Comparison of ENCODE assay signal across 16 cellular contexts in genomic region chr2:151030663-151031230, GRCh38.
DNase-seq lines count a peak whose midpoint lies in the region; ATAC-seq and TF ChIP-seq lines count a peak whose summit lies in the region.
"Had no signal": no experiment of that assay in that cellular context is flagged by ENCODE, and none has a peak within 500 bp of the region (broad histone marks: within the 10 kb centered on the region; RNA-seq: fewer than 3 reads in every experiment).

No MANE protein-coding gene starts in this region.

- CTCF ChIA-PET in activated CD4-positive, alpha-beta T cell treated with anti-CD3 and anti-CD28 coated beads for 36 hours (lab: Charles Lee), result interaction anchor here (1.4 to 1.5 kb wide), 3 partner anchors 14 to 208 kb away, joined by 4 to 5 read pairs (median 4); no protein-coding TSS in a partner anchor

- TF ChIP-seq CTCF in LNCAP (IDR thresholded peaks at IDR 0.05) (0 out of 2 replicates have a peak, but pooled peaks have one; percentile 25), chondrocyte (IDR thresholded peaks at IDR 0.05) (peak; percentile 59), progenitor cell of endocrine pancreas (IDR thresholded peaks at IDR 0.05; ENCODE audit: unreplicated experiment) (peak; percentile 37)

- intact Hi-C loops in activated CD4-positive, alpha-beta T cell treated with anti-CD3 and anti-CD28 coated beads for 36 hours (cut with DNase I, micrococcal nuclease), result no loop called here

- H3K27ac Mint-ChIP-seq in activated CD4-positive, alpha-beta T cell treated with anti-CD3 and anti-CD28 coated beads for 36 hours, result no peak overlapping the region
- H3K27ac Mint-ChIP-seq in chondrocyte (ENCODE audit: unreplicated experiment), result no peak overlapping the region
- H3K27ac Mint-ChIP-seq in progenitor cell of endocrine pancreas, result no peak overlapping the region
- H3K27ac Mint-ChIP-seq: naive B cell had no signal

- H3K9me3 Mint-ChIP-seq in activated CD4-positive, alpha-beta T cell treated with anti-CD3 and anti-CD28 coated beads for 36 hours (ENCODE audit: low read depth), result no peaks in the 10 kb centered on the region
- H3K9me3 Mint-ChIP-seq in chondrocyte (ENCODE audit: low read depth) (peaks cover 3% of the 10 kb centered on the region), progenitor cell of endocrine pancreas (ENCODE audit: low read depth) (no peaks in the 10 kb centered on the region)

- DNase-seq in activated CD4-positive, alpha-beta T cell treated with anti-CD3 and anti-CD28 coated beads for 36 hours, result peak; percentile 29
- DNase-seq in activated CD4-positive, alpha-beta T cell treated with anti-CD3 and anti-CD28 coated beads, Interleukin-2, amount 50 U/mL, for 1 hour, result no peak
- no peak for DNase-seq in chondrocyte (ENCODE audit: low spot score)
- DNase-seq in progenitor cell of endocrine pancreas (ENCODE audit: low spot score, unreplicated experiment), result no peak
- no peak for DNase-seq in SKM-1 treated with dmso at 0.1 percent for 144 hours (lab: John Stamatoyannopoulos, UW; ENCODE audit: unreplicated experiment)
- no peak for DNase-seq in HuH-7 (ENCODE audit: low spot score)
- DNase-seq: activated CD8-positive, alpha-beta memory T cell treated with anti-CD3 and anti-CD28 coated beads, Interleukin-2, amount 50 U/mL, for 4 hours; DMS 273 treated with DMSO at 0.1 percent for 48 hours; naive B cell; NCI-H510A; Right ventricle myocardium superior; thyroid gland had no signal

- no peak overlapping the region for H3K4me3 Mint-ChIP-seq in activated CD4-positive, alpha-beta T cell treated with anti-CD3 and anti-CD28 coated beads for 36 hours
- no peak overlapping the region for H3K4me3 Mint-ChIP-seq in chondrocyte (ENCODE audit: unreplicated experiment)
- no peak overlapping the region for H3K4me3 Mint-ChIP-seq in progenitor cell of endocrine pancreas (ENCODE audit: low read depth)
- H3K4me3 Mint-ChIP-seq: naive B cell had no signal

- H3K4me1 Mint-ChIP-seq in activated CD4-positive, alpha-beta T cell treated with anti-CD3 and anti-CD28 coated beads for 36 hours, result peaks cover 8% of the 10 kb centered on the region
- H3K4me1 Mint-ChIP-seq in chondrocyte (ENCODE audit: low read depth) (peaks cover 31% of the 10 kb centered on the region), progenitor cell of endocrine pancreas (ENCODE audit: low read depth) (peaks cover 4% of the 10 kb centered on the region)
- H3K4me1 Mint-ChIP-seq: naive B cell had no signal

- no peaks in the 10 kb centered on the region for H3K36me3 Mint-ChIP-seq in activated CD4-positive, alpha-beta T cell treated with anti-CD3 and anti-CD28 coated beads for 36 hours (ENCODE audit: low read depth)
- H3K36me3 Mint-ChIP-seq in chondrocyte (ENCODE audit: low read depth), result no peaks in the 10 kb centered on the region
- no peaks in the 10 kb centered on the region for H3K36me3 Mint-ChIP-seq in progenitor cell of endocrine pancreas (ENCODE audit: insufficient read depth)
- H3K36me3 Mint-ChIP-seq: naive B cell had no signal

- no peak for ATAC-seq in activated CD4-positive, alpha-beta T cell treated with anti-CD3 and anti-CD28 coated beads for 36 hours
- no peak for ATAC-seq in HG02571 (IDR thresholded peaks at IDR 0.05; ENCODE audit: unreplicated experiment)
- ATAC-seq: gastroesophageal sphincter, sciatic nerve had no signal

- POLR2A ChIA-PET in activated CD4-positive, alpha-beta T cell treated with anti-CD3 and anti-CD28 coated beads for 36 hours (lab: Charles Lee), result no interaction called here

- H3K27me3 Mint-ChIP-seq in activated CD4-positive, alpha-beta T cell treated with anti-CD3 and anti-CD28 coated beads for 36 hours, result peaks cover 5% of the 10 kb centered on the region
- H3K27me3 Mint-ChIP-seq in chondrocyte (ENCODE audit: low read depth) (no peaks in the 10 kb centered on the region), progenitor cell of endocrine pancreas (no peaks in the 10 kb centered on the region)
